13 cellular contexts compared by ENCODE assay signal in genomic region chr20:17541996-17542395, GRCh38. TPM values are rescaled to one million over a fixed set of nuclear protein-coding genes. Genes with fewer than 3 reads are reported as not detected.
DNase-seq lines count a peak whose midpoint lies in the region; TF ChIP-seq lines count a peak whose summit lies in the region.
"Had no signal": no experiment of that assay in that cellular context is flagged by ENCODE, and none has a peak within 500 bp of the region (broad histone marks: within the 10 kb centered on the region; RNA-seq: fewer than 3 reads in every experiment).

No MANE protein-coding gene starts in this region.

- H3K4me3 ChIP-seq in AG09309 (ENCODE audit: control insufficient read depth, low read depth, low read length) = no peak overlapping the region
- no peak overlapping the region for H3K4me3 ChIP-seq in Peyer's patch
- no peak overlapping the region for H3K4me3 ChIP-seq in esophagus squamous epithelium
- H3K4me3 ChIP-seq in HAP-1 = no peak overlapping the region

- no peak for TF ChIP-seq POLR2A in Peyer's patch (IDR thresholded peaks at IDR 0.05)
- no peak for TF ChIP-seq POLR2A in esophagus squamous epithelium (IDR thresholded peaks at IDR 0.05)

- 81% methylated on average over 5 of the region's 5 CpGs for WGBS in esophagus squamous epithelium, 2 donors

- TF ChIP-seq CTCF in AG09309 (IDR thresholded peaks at IDR 0.05; ENCODE audit: control insufficient read depth, insufficient read depth, low read depth, low read length, missing control alignments) (peak; percentile 2), Peyer's patch (IDR thresholded peaks at IDR 0.05) (no peak), esophagus squamous epithelium (IDR thresholded peaks at IDR 0.05) (no peak)

- H3K27ac ChIP-seq in Peyer's patch (peak overlapping the region in 3 of 4 donors; percentile 13 to 64 (median 17)), esophagus squamous epithelium (peak overlapping the region in 3 of 4 donors; percentile 16 to 79 (median 72))

- in situ Hi-C loops in HAP-1 (cut with MboI; ENCODE audit: low sequenced_read_pairs) = loop anchor here (5.0 kb wide), 1 partner anchor 70 kb away; no protein-coding TSS in a partner anchor

- intact Hi-C loops in esophagus squamous epithelium (cut with DNase I) = no loop called here

- H3K27me3 ChIP-seq in Peyer's patch (no peaks in the 10 kb centered on the region), esophagus squamous epithelium (no peaks in the 10 kb centered on the region), HAP-1 (ENCODE audit: low read depth) (0 out of 2 replicates have a peak, but pooled peaks cover 5% of the 10 kb centered on the region)

- H3K9me3 ChIP-seq in Peyer's patch (no peaks in the 10 kb centered on the region), esophagus squamous epithelium (no peaks in the 10 kb centered on the region), HAP-1 (no peaks in the 10 kb centered on the region)
- H3K9me3 ChIP-seq: BE2C had no signal

- DNase-seq in AG09309 (ENCODE audit: low read depth) = no peak
- DNase-seq in Peyer's patch = no peak
- DNase-seq in esophagus squamous epithelium (lab: John Stamatoyannopoulos, UW) = no peak
- peak; percentile 67 for DNase-seq in non-pigmented ciliary epithelial cell (ENCODE audit: low read depth)
- DNase-seq in HAP-1 (ENCODE audit: low spot score in 2 of 2) = no peak
- no peak for DNase-seq in stimulated activated naive CD4-positive, alpha-beta T cell (lab: John Stamatoyannopoulos, UW)
- DNase-seq in HuH-7 (ENCODE audit: low spot score) = no peak
- no peak for DNase-seq in SHP77 (lab: John Stamatoyannopoulos, UW)
- DNase-seq: activated CD4-positive, alpha-beta memory T cell treated with anti-CD3 and anti-CD28 coated beads for 36 hours; BE2C; central memory CD4-positive, alpha-beta T cell; KBM-7; NCI-H1694 treated with DMSO at 0.1 percent for 48 hours had no signal

- H3K4me1 ChIP-seq in Peyer's patch (no peaks in the 10 kb centered on the region), esophagus squamous epithelium (peaks cover 0 to 37% (median 14%) of the 10 kb centered on the region in 3 donors), HAP-1 (no peaks in the 10 kb centered on the region)
- H3K4me1 ChIP-seq: BE2C had no signal

- no peaks in the 10 kb centered on the region for H3K36me3 ChIP-seq in Peyer's patch
- no peaks in the 10 kb centered on the region for H3K36me3 ChIP-seq in esophagus squamous epithelium
- no peaks in the 10 kb centered on the region for H3K36me3 ChIP-seq in HAP-1 (replicated peaks)
- H3K36me3 ChIP-seq: BE2C had no signal

RNA-seq across cellular contexts. Expression of gene BFSP1, which starts 10.8 kb away (rescaled TPM):
- total RNA-seq in Peyer's patch (1 to 10 TPM in 1 of 4 donors, under 1 TPM in 1, not detected in 2; 0.57 to 2.5 TPM), esophagus squamous epithelium (1 to 10 TPM in 2 of 4 donors, under 1 TPM in 2; 0.56 to 1.3 (median 1.00) TPM)

RNA-seq across cellular contexts. Expression of gene DSTN, which starts 27.9 kb away (rescaled TPM):
- total RNA-seq in Peyer's patch (100 to 1,000 TPM; 111 to 151 (median 117) TPM), esophagus squamous epithelium (100 to 1,000 TPM; 242 to 616 (median 360) TPM)
